ENCODE assay signal across 20 cellular contexts in the genomic region with DNA sequence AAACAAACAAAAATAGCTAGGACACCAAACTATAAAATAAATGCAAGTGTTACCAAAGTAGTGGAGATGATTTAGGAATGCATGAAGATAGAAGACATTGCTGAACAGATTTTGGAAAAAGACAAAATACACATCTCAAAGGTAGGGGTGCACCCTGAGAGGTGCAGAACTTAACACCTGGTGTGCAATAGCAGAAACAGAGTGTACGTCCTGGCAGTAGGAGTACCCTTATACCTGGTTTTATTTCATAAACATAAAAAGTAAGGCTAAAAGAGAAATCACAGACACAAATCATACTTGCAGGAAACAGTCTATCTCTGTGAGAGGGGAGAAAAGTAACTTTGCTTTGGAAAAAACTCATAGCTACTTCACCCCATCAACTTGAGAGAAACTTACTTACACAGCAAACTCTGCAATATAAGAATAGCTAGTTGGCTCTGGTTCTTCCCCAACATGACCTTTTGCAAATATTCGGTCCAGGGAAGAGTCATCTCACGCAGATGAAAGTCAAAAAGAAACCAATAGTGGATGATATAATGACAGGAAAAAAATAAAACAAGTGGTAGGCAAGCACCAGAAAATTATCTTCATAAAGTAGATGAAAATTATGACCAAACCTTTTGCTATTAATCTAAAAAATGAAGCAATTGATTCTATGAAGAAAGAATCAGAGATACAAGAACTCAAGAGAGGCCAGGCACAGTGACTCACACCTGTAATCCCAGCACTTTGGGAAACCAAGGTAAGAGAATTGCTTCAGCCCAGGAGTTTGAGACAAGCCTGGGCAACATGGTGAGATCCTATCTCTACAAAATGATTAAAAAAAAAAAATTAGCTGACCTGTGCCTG.
DNase-seq lines count a peak whose midpoint lies in the region; ATAC-seq and TF ChIP-seq lines count a peak whose summit lies in the region.
"Had no signal": no experiment of that assay in that cellular context is flagged by ENCODE, and none has a peak within 500 bp of the region (broad histone marks: within the 10 kb centered on the region; RNA-seq: fewer than 3 reads in every experiment).

No MANE protein-coding gene starts in this region.

- CTCF ChIA-PET in MCF 10A (lab: Yijun Ruan, JAX) = interaction anchor here (0.7 to 1.2 kb wide), 4 partner anchors 21 to 73 kb away, joined by 3 to 5 read pairs (median 3); no protein-coding TSS in a partner anchor

- WGBS in upper lobe of left lung, 2 donors = 73 to 89% methylated on average over 3 of the region's 3 CpGs

- H3K36me3 ChIP-seq in breast epithelium (no peaks in the 10 kb centered on the region), Karpas-422 (ENCODE audit: insufficient read depth, low read length) (no peaks in the 10 kb centered on the region), upper lobe of left lung (no peaks in the 10 kb centered on the region)
- H3K36me3 ChIP-seq: HAP-1, heart left ventricle, lower lobe of right lung, suprapubic skin had no signal

- no peak overlapping the region for H3K4me3 Mint-ChIP-seq in MCF 10A (ENCODE audit: unreplicated experiment)
- H3K4me3 Mint-ChIP-seq in activated naive CD8-positive, alpha-beta T cell = peak overlapping the region; percentile 64
- H3K4me3 Mint-ChIP-seq in stimulated activated naive CD8-positive, alpha-beta T cell treated with anti-CD3 and anti-CD28 coated beads, Interleukin-15, amount 100 ng/mL, for 72 hours = peak overlapping the region; percentile 58 to 66

- peaks cover 9% of the 10 kb centered on the region for H3K9me3 Mint-ChIP-seq in MCF 10A (ENCODE audit: unreplicated experiment)
- H3K9me3 Mint-ChIP-seq in activated naive CD8-positive, alpha-beta T cell (ENCODE audit: low read depth) = no peaks in the 10 kb centered on the region
- no peaks in the 10 kb centered on the region for H3K9me3 Mint-ChIP-seq in stimulated activated naive CD8-positive, alpha-beta T cell treated with anti-CD3 and anti-CD28 coated beads, Interleukin-15, amount 100 ng/mL, for 72 hours

- H3K27ac ChIP-seq in breast epithelium (no peak overlapping the region), Karpas-422 (ENCODE audit: low read length) (no peak overlapping the region), upper lobe of left lung (no peak overlapping the region)
- H3K27ac ChIP-seq: heart left ventricle, lower lobe of right lung, suprapubic skin had no signal

- no TSS peak for BruUV-seq in MCF 10A (replicated peaks; lab: Mats Ljungman, UMichigan)

- TF ChIP-seq EP300 in upper lobe of left lung (IDR thresholded peaks at IDR 0.05) = no peak

- H2AFZ ChIP-seq in Karpas-422 (ENCODE audit: low read length) = no peak overlapping the region

- DNase-seq in MCF 10A (ENCODE audit: unreplicated experiment) (peak; percentile 40), breast epithelium (ENCODE audit: low spot score in 2 of 2) (no peak), Karpas-422 (no peak), upper lobe of left lung (no peak)
- peak in 1 of 2 donors; percentile 35 for DNase-seq in stimulated activated naive CD8-positive, alpha-beta T cell treated with anti-CD3 and anti-CD28 coated beads, Interleukin-15, amount 100 ng/mL, for 72 hours
- DNase-seq: Calu3; effector CD4-positive, alpha-beta T cell; heart left ventricle; lower lobe of right lung; NCI-H1694 treated with DMSO at 0.1 percent for 48 hours; NCI-H446; posterior cingulate gyrus; stimulated activated CD4-positive, alpha-beta T cell treated with anti-CD3 and anti-CD28 coated beads, Interleukin-4, amount 100 ng/mL, for 1 hour; SW 1271 had no signal

- POLR2A ChIA-PET in MCF 10A (lab: Yijun Ruan, JAX) = interaction anchor here (0.7 to 1.6 kb wide), 2 partner anchors 30 to 59 kb away, joined by 3 to 10 read pairs; no protein-coding TSS in a partner anchor

- H3K4me2 ChIP-seq in Karpas-422 (ENCODE audit: low read depth, low read length, poor library complexity, severe bottlenecking) = no peak overlapping the region

- H3K27me3 ChIP-seq in breast epithelium = no peaks in the 10 kb centered on the region
- no peaks in the 10 kb centered on the region for H3K27me3 ChIP-seq in Karpas-422 (ENCODE audit: low read length)
- H3K27me3 ChIP-seq in upper lobe of left lung = no peaks in the 10 kb centered on the region

- intact Hi-C loops in MCF 10A (cut with micrococcal nuclease) = no loop called here
- intact Hi-C loops in breast epithelium (cut with DNase I; ENCODE audit: low total_unique reads) = no loop called here

- ATAC-seq in HG03565 (IDR thresholded peaks at IDR 0.05; ENCODE audit: unreplicated experiment) = peak; percentile 63
- peak; percentile 93 for ATAC-seq in stimulated activated naive CD8-positive, alpha-beta T cell treated with anti-CD3 and anti-CD28 coated beads, Interleukin-15, amount 100 ng/mL, for 72 hours
- ATAC-seq in upper lobe of left lung (ENCODE audit: low FRiP score in 2 of 2) = no peak
- ATAC-seq in GM19324 (IDR thresholded peaks at IDR 0.05; ENCODE audit: low FRiP score, unreplicated experiment) = no peak
- ATAC-seq: heart left ventricle, HepG2, lower lobe of right lung had no signal

- no peaks in the 10 kb centered on the region for H3K9me2 ChIP-seq in Karpas-422 (replicated peaks; ENCODE audit: insufficient read depth, low read length)

- peaks cover 22% of the 10 kb centered on the region for H3K4me1 Mint-ChIP-seq in MCF 10A (ENCODE audit: insufficient read depth, unreplicated experiment)
- H3K4me1 Mint-ChIP-seq in activated naive CD8-positive, alpha-beta T cell (ENCODE audit: low read depth) = peaks cover 84% of the 10 kb centered on the region
- peaks cover 91% of the 10 kb centered on the region for H3K4me1 Mint-ChIP-seq in stimulated activated naive CD8-positive, alpha-beta T cell treated with anti-CD3 and anti-CD28 coated beads, Interleukin-15, amount 100 ng/mL, for 72 hours

- H3K9ac ChIP-seq in Karpas-422 (ENCODE audit: low read length) = no peak overlapping the region

- H3K27me3 Mint-ChIP-seq in MCF 10A (ENCODE audit: insufficient read depth, unreplicated experiment) = peaks cover 7% of the 10 kb centered on the region
- no peaks in the 10 kb centered on the region for H3K27me3 Mint-ChIP-seq in activated naive CD8-positive, alpha-beta T cell
- no peaks in the 10 kb centered on the region for H3K27me3 Mint-ChIP-seq in stimulated activated naive CD8-positive, alpha-beta T cell treated with anti-CD3 and anti-CD28 coated beads, Interleukin-15, amount 100 ng/mL, for 72 hours

- peaks cover 6% of the 10 kb centered on the region for H3K36me3 Mint-ChIP-seq in MCF 10A (ENCODE audit: insufficient read depth, unreplicated experiment)
- peaks cover 4% of the 10 kb centered on the region for H3K36me3 Mint-ChIP-seq in activated naive CD8-positive, alpha-beta T cell

- no peaks in the 10 kb centered on the region for H3K79me2 ChIP-seq in Karpas-422 (ENCODE audit: low read length)

- peak overlapping the region; percentile 53 for H3K27ac Mint-ChIP-seq in MCF 10A (ENCODE audit: low read depth, unreplicated experiment)
- H3K27ac Mint-ChIP-seq in activated naive CD8-positive, alpha-beta T cell = peak overlapping the region; percentile 70
- peak overlapping the region; percentile 69 to 75 for H3K27ac Mint-ChIP-seq in stimulated activated naive CD8-positive, alpha-beta T cell treated with anti-CD3 and anti-CD28 coated beads, Interleukin-15, amount 100 ng/mL, for 72 hours

- H3K9me3 ChIP-seq in breast epithelium (no peaks in the 10 kb centered on the region), Karpas-422 (ENCODE audit: low read length) (no peaks in the 10 kb centered on the region), upper lobe of left lung (no peaks in the 10 kb centered on the region)
- H3K9me3 ChIP-seq: HAP-1, heart left ventricle, lower lobe of right lung, suprapubic skin had no signal

- no peak for TF ChIP-seq CTCF in MCF 10A (IDR thresholded peaks at IDR 0.05; ENCODE audit: unreplicated experiment)
- TF ChIP-seq CTCF in breast epithelium (IDR thresholded peaks at IDR 0.05) = no peak
- TF ChIP-seq CTCF in upper lobe of left lung (IDR thresholded peaks at IDR 0.05) = no peak

- no peak for TF ChIP-seq POLR2A in breast epithelium (IDR thresholded peaks at IDR 0.05)
- no peak for TF ChIP-seq POLR2A in upper lobe of left lung (IDR thresholded peaks at IDR 0.05)

- H3K4me3 ChIP-seq in breast epithelium (no peak overlapping the region), Karpas-422 (ENCODE audit: low read length) (no peak overlapping the region), upper lobe of left lung (no peak overlapping the region)
- H3K4me3 ChIP-seq: HAP-1, heart left ventricle, lower lobe of right lung, suprapubic skin had no signal

- H3K4me1 ChIP-seq in breast epithelium (no peaks in the 10 kb centered on the region), Karpas-422 (ENCODE audit: low read length) (no peaks in the 10 kb centered on the region), upper lobe of left lung (no peaks in the 10 kb centered on the region)
- H3K4me1 ChIP-seq: HAP-1, heart left ventricle, lower lobe of right lung, suprapubic skin had no signal

- no peaks in the 10 kb centered on the region for H4K20me1 ChIP-seq in Karpas-422 (ENCODE audit: insufficient read depth, low read depth, low read length)

Comparison
In these comparisons a context has a peak if more than half of its experiments do, and no peak if none do; other contexts are left out.
1. ATAC-seq: peak in HG03565 (single experiment) and stimulated activated naive CD8-positive, alpha-beta T cell treated with anti-CD3 and anti-CD28 coated beads, Interleukin-15, amount 100 ng/mL, for 72 hours (single experiment); none in upper lobe of left lung (0 of 2) and GM19324 (single experiment).
2. Peak in every context shown above with its lines, with median percentiles within 50 percentile points of each other: H3K27ac Mint-ChIP-seq.